ENCODE assay signal across 19 cellular contexts in genomic region chr16:57507414-57508083, GRCh38. TPM values are rescaled to one million over a fixed set of nuclear protein-coding genes. Genes with fewer than 3 reads are reported as not detected.
A peak's percentile ranks its signal among the peaks of the same experiment; 100 is the strongest.
DNase-seq lines count a peak whose midpoint lies in the region; ATAC-seq lines count a peak whose summit lies in the region.
"Had no signal": no experiment of that assay in that cellular context is flagged by ENCODE, and none has a peak within 500 bp of the region (broad histone marks: within the 10 kb centered on the region; RNA-seq: fewer than 3 reads in every experiment).

No MANE protein-coding gene starts in this region.

- ATAC-seq in right cardiac atrium (no peak), Right ventricle myocardium inferior (no peak), HG02571 (IDR thresholded peaks at IDR 0.05; ENCODE audit: unreplicated experiment) (no peak)
- ATAC-seq: stimulated activated naive B cell treated with anti-CD40 and anti-IgM and Interleukin-4, amounts not matched to agents 10 μg/mL and 1 μg/mL and 100 μg/mL, for 72 hours; upper lobe of right lung had no signal

- no peak overlapping the region for H3K27ac ChIP-seq in right cardiac atrium (ENCODE audit: low read length)
- H3K27ac ChIP-seq: esophagus muscularis mucosa, parathyroid adenoma, spleen, upper lobe of right lung had no signal

- WGBS in right cardiac atrium, result 65% methylated on average over 11 of the region's 11 CpGs

- no peak overlapping the region for H3K4me3 ChIP-seq in right cardiac atrium (ENCODE audit: low read length)
- H3K4me3 ChIP-seq: esophagus muscularis mucosa, spleen, upper lobe of right lung had no signal

- H3K4me1 ChIP-seq in right cardiac atrium (ENCODE audit: control insufficient read depth, insufficient read depth, low read length), result no peaks in the 10 kb centered on the region

- intact Hi-C loops in right cardiac atrium (cut with DNase I) (no loop called here), Right ventricle myocardium inferior (cut with DNase I) (no loop called here)

- H3K9me3 ChIP-seq in right cardiac atrium (ENCODE audit: control insufficient read depth, low read length), result no peaks in the 10 kb centered on the region
- H3K9me3 ChIP-seq: esophagus muscularis mucosa, spleen, upper lobe of right lung had no signal

- no peaks in the 10 kb centered on the region for H3K27me3 ChIP-seq in right cardiac atrium (ENCODE audit: control insufficient read depth, insufficient read depth)
- H3K27me3 ChIP-seq: upper lobe of right lung had no signal

- peak; percentile 9 to 32 (median 22) for DNase-seq in right cardiac atrium
- DNase-seq in Right ventricle myocardium inferior (ENCODE audit: missing footprints), result no peak
- peak; percentile 48 for DNase-seq in NCI-H2227 treated with DMSO at 0.1 percent for 48 hours (lab: John Stamatoyannopoulos, UW)
- DNase-seq in iPS-NIHi11 (ENCODE audit: low spot score), result peak; percentile 57
- DNase-seq in germinal center (ENCODE audit: low spot score), result no peak
- DNase-seq in activated CD4-positive, alpha-beta T cell treated with anti-CD3 and anti-CD28 coated beads, Interleukin-2, amount 50 U/mL, for 1 hour, result no peak
- DNase-seq in GOT3 (lab: John Stamatoyannopoulos, UW), result no peak
- DNase-seq: activated CD4-positive, alpha-beta T cell treated with anti-CD3 and anti-CD28 coated beads for 48 hours; activated naive CD4-positive, alpha-beta T cell treated with Interleukin-2 at 50 U/mL for 16 hours; Calu3; Karpas-422; NCI-H187 treated with DMSO at 0.1 percent for 48 hours; spleen; stimulated activated naive B cell treated with anti-CD40 and anti-IgM and Interleukin-4, amounts not matched to agents 10 μg/mL and 1 μg/mL and 100 μg/mL, for 72 hours; upper lobe of right lung had no signal

RNA-seq across cellular contexts. Expression of gene DOK4, which starts 21.3 kb away (rescaled TPM):
- total RNA-seq in right cardiac atrium (10 to 100 TPM; 15.1 to 19.4 (median 16.5) TPM), Right ventricle myocardium inferior (8.4 TPM)
- 12.2 TPM for polyA plus RNA-seq in right cardiac atrium

RNA-seq across cellular contexts. Expression of gene CCDC102A, which starts 28.8 kb away (rescaled TPM):
- total RNA-seq in right cardiac atrium, result 10 to 100 TPM in 3 of 4 donors, 1 to 10 TPM in 1; 7.6 to 15.4 (median 11.0) TPM
- 9.0 TPM for polyA plus RNA-seq in right cardiac atrium
- total RNA-seq in Right ventricle myocardium inferior, result 10.9 TPM

RNA-seq across cellular contexts. Expression of gene ADGRG5, which starts 34.9 kb away (rescaled TPM):
- under 1 TPM in 2 of 4 donors, not detected in 2; 0.11 to 0.29 TPM for total RNA-seq in right cardiac atrium
- polyA plus RNA-seq in right cardiac atrium, result 0.02 TPM
- 0.32 TPM for total RNA-seq in Right ventricle myocardium inferior
- total RNA-seq: SK-MEL-5 had no signal

RNA-seq across cellular contexts. Expression of gene POLR2C, which starts 45.1 kb away (rescaled TPM):
- total RNA-seq in right cardiac atrium (10 to 100 TPM; 36.9 to 47.7 (median 42.0) TPM), Right ventricle myocardium inferior (37.1 TPM)
- polyA plus RNA-seq in right cardiac atrium, result 36.8 TPM

Comparison
In these comparisons a context has a peak if more than half of its experiments do, and no peak if none do; other contexts are left out.
1. DNase-seq: peak in right cardiac atrium (3 of 3), NCI-H2227 treated with DMSO at 0.1 percent for 48 hours (single experiment) and iPS-NIHi11 (single experiment); none in Right ventricle myocardium inferior (single experiment), germinal center (single experiment), activated CD4-positive, alpha-beta T cell treated with anti-CD3 and anti-CD28 coated beads, Interleukin-2, amount 50 U/mL, for 1 hour (single experiment) and GOT3 (single experiment).